ENCODE assay signal across 8 cellular contexts in the genomic region with DNA sequence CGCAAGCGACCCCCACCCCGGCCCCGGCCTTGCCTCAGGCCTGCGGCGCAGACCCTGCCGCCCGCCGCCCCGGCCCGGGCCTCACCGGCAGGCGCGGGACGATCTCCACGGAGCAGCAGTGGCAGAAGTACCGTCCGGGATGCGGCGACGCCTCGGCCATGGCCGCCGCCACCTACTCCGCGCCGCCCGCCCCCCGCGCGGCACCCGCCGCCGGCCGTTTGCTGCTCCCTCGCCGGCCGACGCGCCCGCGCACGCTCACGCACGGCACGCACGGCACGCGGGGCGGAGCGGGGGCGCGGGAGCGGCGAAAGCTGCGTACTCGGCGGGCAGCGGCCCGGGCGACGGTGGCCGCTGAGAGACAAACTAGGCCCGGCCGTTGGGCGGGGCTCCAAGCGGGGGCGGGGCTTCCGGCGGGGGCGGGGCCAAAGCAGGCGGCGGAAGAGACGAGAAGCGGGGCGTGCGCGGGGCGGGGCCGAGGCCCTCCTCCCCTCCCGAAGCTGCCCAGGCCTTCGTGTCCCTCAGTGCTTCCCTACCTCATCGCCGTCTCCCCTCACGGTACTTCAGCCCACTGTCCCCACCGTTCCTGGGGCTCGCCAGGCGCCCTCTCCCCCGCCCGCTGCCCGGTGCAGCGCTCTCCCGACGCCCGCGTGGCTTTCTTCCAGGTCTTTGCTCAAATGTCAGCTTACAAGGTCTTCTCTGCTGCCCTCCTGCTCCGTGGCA. TPM values are rescaled to one million over a fixed set of nuclear protein-coding genes. Genes with fewer than 3 reads are reported as not detected.
DNase-seq lines count a peak whose midpoint lies in the region; ATAC-seq and TF ChIP-seq lines count a peak whose summit lies in the region.

A gene (minus strand): TSS at position 253 of the 720 bp plus-strand sequence. CDS start 93 bp downstream, at position 160.

- ATAC-seq in HCT116 (peak; percentile 85), SK-N-SH treated with all-trans-retinoic acid at 6 μM for 48 hours (peak; percentile 76)

- CTCF ChIA-PET in HCT116 (lab: Charles Lee): interaction anchor here (0.6 to 1.6 kb wide), 8 partner anchors 14 to 156 kb away, joined by 3 to 19 read pairs (median 4); no protein-coding TSS in a partner anchor

- intact Hi-C loops in HCT116 (cut with micrococcal nuclease): loop anchor here (2.0 kb wide), 1 partner anchor 134 kb away; a partner anchor contains a TSS

- no peak for TF ChIP-seq CTCF in HCT116 (IDR thresholded peaks at IDR 0.05 in 2 of 3, conservative IDR thresholded peaks at IDR 0.05 in 1 of 3; ENCODE audit: borderline replicate concordance in 1 of 3, insufficient read depth in 1 of 3, low read depth in 2 of 3, low read length in 2 of 3)

- no peak within 1 kb of the TSS for H2AFZ ChIP-seq in HCT116 (ENCODE audit: low read depth, low read length, poor library complexity, severe bottlenecking)

- H3K9ac ChIP-seq in HCT116 (ENCODE audit: low read length): peak within 1 kb of the TSS; percentile 98

- H4K20me1 ChIP-seq in HCT116 (ENCODE audit: insufficient read depth): peaks cover 5% of the 10 kb centered on the region; the same call in 1 of the 2 replicates

- no peaks in the 10 kb centered on the region for H3K27me3 ChIP-seq in HCT116 (ENCODE audit: insufficient read depth, low read length)

- H3K9me2 ChIP-seq in HCT116 (ENCODE audit: insufficient read depth): no peaks in the 10 kb centered on the region

- H3K4me1 ChIP-seq in HCT116 (ENCODE audit: control insufficient read depth in 1 of 2, insufficient read depth in 2 of 2, low read length in 2 of 2): peaks cover 18 to 35% of the 10 kb centered on the region in 2 experiments

- TF ChIP-seq POLR2A in HCT116 (IDR thresholded peaks at IDR 0.05; ENCODE audit: borderline replicate concordance, extremely low read depth, insufficient read depth, insufficient read length): peak; percentile 61

- TF ChIP-seq RAD21 in HCT116 (IDR thresholded peaks at IDR 0.05; ENCODE audit: low read depth): no peak

- peak within 1 kb of the TSS; percentile 99 for H3K4me2 ChIP-seq in HCT116 (ENCODE audit: low read length)

- peaks cover 48% of the 10 kb centered on the region for H3K79me2 ChIP-seq in HCT116 (ENCODE audit: insufficient read depth, low read length)

- DNase-seq in ELF-1 (ENCODE audit: low read depth, low spot score) (peak; percentile 79), HCT116 (ENCODE audit: low read depth, low spot score) (peak; percentile 81), NCI-H1048 (lab: John Stamatoyannopoulos, UW) (peak; percentile 91), globus pallidus (ENCODE audit: low spot score) (peak; percentile 88), occipital lobe (lab: John Stamatoyannopoulos, UW) (peak; percentile 85), superior temporal gyrus (ENCODE audit: extremely low spot score) (peak; percentile 81)
- DNase-seq in activated naive CD4-positive, alpha-beta T cell treated with anti-CD3 and anti-CD28 coated beads, Interleukin-2, amount 50 U/mL, for 16 hours: peak; percentile 90

- peak within 1 kb of the TSS; percentile 99 for H3K27ac ChIP-seq in HCT116 (ENCODE audit: low read depth, low read length)

- POLR2A ChIA-PET in HCT116 (lab: Charles Lee): interaction anchor here (1.0 to 1.2 kb wide), 4 partner anchors 13 to 252 kb away, joined by 3 to 5 read pairs (median 4); a partner anchor contains a TSS

- H3K9me3 ChIP-seq in HCT116 (ENCODE audit: control insufficient read depth in 1 of 2, insufficient read depth in 1 of 2, low read depth in 1 of 2, low read length in 2 of 2): no peaks in the 10 kb centered on the region

- H3K4me3 ChIP-seq in HCT116 (replicated peaks in 1 of 2; ENCODE audit: low read depth in 1 of 2, low read length in 2 of 2): peak within 1 kb of the TSS; percentile 64 to 96

- H3K36me3 ChIP-seq in HCT116 (ENCODE audit: control insufficient read depth in 1 of 2, insufficient read depth in 2 of 2, low read length in 2 of 2): peaks cover 0 to 11% of the 10 kb centered on the region in 2 experiments; a peak in 2 of 4 replicates

- RAD21 ChIA-PET in HCT116 (lab: Charles Lee; ENCODE audit: low non-redundant PET in 1 of 2, low total read pairs in 2 of 2, uncharacterized antibody in 2 of 2, unreplicated experiment in 2 of 2): interaction anchor here (0.6 to 1.0 kb wide), 4 partner anchors 14 to 71 kb away, joined by 3 to 6 read pairs (median 4); no protein-coding TSS in a partner anchor

- no TSS peak for BruUV-seq in HCT116 (replicated peaks; lab: Mats Ljungman, UMichigan)

TF ChIP-seq in HCT116, 20 proteins besides CTCF, POLR2A, EP300 and RAD21 (continues in another document):
- TF ChIP-seq, protein P1, sequence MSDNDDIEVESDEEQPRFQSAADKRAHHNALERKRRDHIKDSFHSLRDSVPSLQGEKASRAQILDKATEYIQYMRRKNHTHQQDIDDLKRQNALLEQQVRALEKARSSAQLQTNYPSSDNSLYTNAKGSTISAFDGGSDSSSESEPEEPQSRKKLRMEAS (IDR thresholded peaks at IDR 0.05): peak; percentile 46; the same call in 1 of the 2 replicates
- TF ChIP-seq EGR1 (IDR thresholded peaks at IDR 0.05; ENCODE audit: low read depth): peak; percentile 59; the same call in 1 of the 2 replicates
- TF ChIP-seq POLR2AphosphoS5 (IDR thresholded peaks at IDR 0.05; ENCODE audit: low read depth, low read length): peak; percentile 82
- peak; percentile 9 for TF ChIP-seq TCF7L2 (IDR thresholded peaks at IDR 0.05; ENCODE audit: borderline replicate concordance, extremely low read depth, insufficient read depth, insufficient read length)
- TF ChIP-seq ZFX (IDR thresholded peaks at IDR 0.05): peak; percentile 85
- TF ChIP-seq, protein P2, sequence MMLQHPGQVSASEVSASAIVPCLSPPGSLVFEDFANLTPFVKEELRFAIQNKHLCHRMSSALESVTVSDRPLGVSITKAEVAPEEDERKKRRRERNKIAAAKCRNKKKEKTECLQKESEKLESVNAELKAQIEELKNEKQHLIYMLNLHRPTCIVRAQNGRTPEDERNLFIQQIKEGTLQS (IDR thresholded peaks at IDR 0.05): no peak
- peak; percentile 75 for TF ChIP-seq YY1 (IDR thresholded peaks at IDR 0.05; ENCODE audit: extremely low read depth, insufficient replicate concordance, low read depth, low read length)
- no peak for TF ChIP-seq FOSL1 (IDR thresholded peaks at IDR 0.05; ENCODE audit: low read depth)
- TF ChIP-seq SIN3A (IDR thresholded peaks at IDR 0.05; ENCODE audit: low read depth): peak; percentile 61
- TF ChIP-seq, protein P3, sequence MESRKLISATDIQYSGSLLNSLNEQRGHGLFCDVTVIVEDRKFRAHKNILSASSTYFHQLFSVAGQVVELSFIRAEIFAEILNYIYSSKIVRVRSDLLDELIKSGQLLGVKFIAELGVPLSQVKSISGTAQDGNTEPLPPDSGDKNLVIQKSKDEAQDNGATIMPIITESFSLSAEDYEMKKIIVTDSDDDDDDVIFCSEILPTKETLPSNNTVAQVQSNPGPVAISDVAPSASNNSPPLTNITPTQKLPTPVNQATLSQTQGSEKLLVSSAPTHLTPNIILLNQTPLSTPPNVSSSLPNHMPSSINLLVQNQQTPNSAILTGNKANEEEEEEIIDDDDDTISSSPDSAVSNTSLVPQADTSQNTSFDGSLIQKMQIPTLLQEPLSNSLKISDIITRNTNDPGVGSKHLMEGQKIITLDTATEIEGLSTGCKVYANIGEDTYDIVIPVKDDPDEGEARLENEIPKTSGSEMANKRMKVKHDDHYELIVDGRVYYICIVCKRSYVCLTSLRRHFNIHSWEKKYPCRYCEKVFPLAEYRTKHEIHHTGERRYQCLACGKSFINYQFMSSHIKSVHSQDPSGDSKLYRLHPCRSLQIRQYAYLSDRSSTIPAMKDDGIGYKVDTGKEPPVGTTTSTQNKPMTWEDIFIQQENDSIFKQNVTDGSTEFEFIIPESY (IDR thresholded peaks at IDR 0.05; ENCODE audit: extremely low read depth, insufficient replicate concordance, low read length): peak; percentile 63

TF ChIP-seq in SK-N-SH treated with all-trans-retinoic acid at 6 μM for 48 hours, 23 proteins besides CTCF, POLR2A, EP300 and RAD21:
- peak; percentile 82; the same call in 1 of the 2 replicates for TF ChIP-seq ZFP3 (CRISPR knock-in tag; IDR thresholded peaks at IDR 0.05)
- no peak for TF ChIP-seq TOX (CRISPR knock-in tag; IDR thresholded peaks at IDR 0.05; ENCODE audit: borderline replicate concordance)

RNA-seq across cellular contexts. Expression of the gene that starts here (rescaled TPM):
- total RNA-seq in HCT116 (2021; ENCODE audit: unreplicated experiment) (93.8 TPM), occipital lobe (10.8 TPM)
- 87.9 and 89.0 TPM in 2 replicates for polyA plus RNA-seq in HCT116 (2012)

Comparison
In these comparisons a context has a peak if more than half of its experiments do, and no peak if none do; other contexts are left out.
1. Peak in every context shown above with its lines: DNase-seq, ATAC-seq, H3K4me3 ChIP-seq and H3K27ac ChIP-seq.